20 cellular contexts compared by ENCODE assay signal in genomic region chr1:240906477-240906876, GRCh38.
DNase-seq lines count a peak whose midpoint lies in the region; ATAC-seq and TF ChIP-seq lines count a peak whose summit lies in the region.
"Had no signal": no experiment of that assay in that cellular context is flagged by ENCODE, and none has a peak within 500 bp of the region (broad histone marks: within the 10 kb centered on the region; RNA-seq: fewer than 3 reads in every experiment).

No MANE protein-coding gene starts in this region.

- TF ChIP-seq CTCF in thyroid gland (IDR thresholded peaks at IDR 0.05), result no peak

- peak; percentile 1 to 26 for DNase-seq in SHP77 (lab: John Stamatoyannopoulos, UW)
- DNase-seq in SHP77 treated with DMSO at 0.1 percent for 48 hours (lab: John Stamatoyannopoulos, UW), result no peak
- DNase-seq in NCI-H345 treated with DMSO at 0.1 percent for 48 hours (lab: John Stamatoyannopoulos, UW; ENCODE audit: unreplicated experiment), result peak; percentile 58
- DNase-seq in cerebellum (ENCODE audit: low spot score), result peak; percentile 51
- peak; percentile 2 to 6 for DNase-seq in thyroid gland
- no peak for DNase-seq in effector CD4-positive, alpha-beta T cell
- no peak for DNase-seq in D341Med (ENCODE audit: low spot score)
- DNase-seq: activated CD4-positive, alpha-beta T cell treated with anti-CD3 and anti-CD28 coated beads, Interleukin-2, amount 50 U/mL, for 1 hour; activated naive CD8-positive, alpha-beta T cell treated with anti-CD3 and anti-CD28 coated beads, Interleukin-2, amount 10 ng/mL, durations not matched to agents 7 days and 5 days; activated T-cell treated with anti-CD3 and anti-CD28 coated beads, Interleukin-2, amount 50 U/mL, for 48 hours; DMS79; KG1; NCI-H2171 treated with DMSO at 0.1 percent for 48 hours; nephron progenitor cell; OCI-M1; psoas muscle; stimulated activated CD4-positive, alpha-beta T cell treated with anti-CD3 and anti-CD28 coated beads, Interleukin-15, amount 100 ng/mL, for 24 hours had no signal

- intact Hi-C loops in thyroid gland (cut with DNase I), result no loop called here

- H3K4me3 ChIP-seq in thyroid gland (replicated peaks in 1 of 3), result no peak overlapping the region
- H3K4me3 ChIP-seq: lung, psoas muscle had no signal

- no peak for TF ChIP-seq POLR2A in thyroid gland (IDR thresholded peaks at IDR 0.05)

- H3K27me3 ChIP-seq in thyroid gland, result no peaks in the 10 kb centered on the region

- H3K27ac ChIP-seq in thyroid gland, result no peak overlapping the region
- H3K27ac ChIP-seq: epithelial cell of prostate, psoas muscle had no signal

- H3K9me3 ChIP-seq in thyroid gland, result no peaks in the 10 kb centered on the region
- H3K9me3 ChIP-seq: psoas muscle had no signal

- H3K36me3 ChIP-seq in thyroid gland, result no peaks in the 10 kb centered on the region

- no peaks in the 10 kb centered on the region for H3K4me1 ChIP-seq in thyroid gland
- H3K4me1 ChIP-seq: psoas muscle had no signal

- ATAC-seq in HG02678 (IDR thresholded peaks at IDR 0.05; ENCODE audit: unreplicated experiment), result no peak
- ATAC-seq: psoas muscle had no signal

Comparison
In these comparisons a context has a peak if more than half of its experiments do, and no peak if none do; other contexts are left out.
1. DNase-seq: peak in SHP77 (2 of 2), NCI-H345 treated with DMSO at 0.1 percent for 48 hours (single experiment), cerebellum (single experiment) and thyroid gland (2 of 2); none in SHP77 treated with DMSO at 0.1 percent for 48 hours (single experiment), effector CD4-positive, alpha-beta T cell (single experiment) and D341Med (single experiment).